ENCODE assay signal across 27 cellular contexts in genomic region chr2:39514825-39515224, GRCh38.
"Had no signal": no experiment of that assay in that cellular context is flagged by ENCODE, and none has a peak within 500 bp of the region (broad histone marks: within the 10 kb centered on the region; RNA-seq: fewer than 3 reads in every experiment).

No MANE protein-coding gene starts in this region.

- H3K9me3 Mint-ChIP-seq: effector memory CD8-positive, alpha-beta T cell; naive thymus-derived CD8-positive, alpha-beta T cell; neural crest cell; stimulated activated effector memory CD8-positive, alpha-beta T cell treated with anti-CD3 and anti-CD28 coated beads, Interleukin-12 subunit alpha, Interleukin-12 subunit beta, amount 100 ng/mL, for 72 hours; stimulated activated naive CD8-positive, alpha-beta T cell treated with anti-CD3 and anti-CD28 coated beads, Interleukin-15, Interleukin-2, amounts not matched to agents 100 ng/mL and 50 ng/mL, for 24 hours had no signal

- H3K27ac Mint-ChIP-seq: effector memory CD8-positive, alpha-beta T cell had no signal

- H3K4me3 ChIP-seq: pancreas, prostate gland, suprapubic skin, tibial artery, upper lobe of right lung had no signal

- H3K4me3 Mint-ChIP-seq: activated naive CD8-positive, alpha-beta T cell; effector memory CD8-positive, alpha-beta T cell; naive thymus-derived CD8-positive, alpha-beta T cell; neural crest cell had no signal

- H3K27me3 Mint-ChIP-seq: activated naive CD8-positive, alpha-beta T cell; effector memory CD8-positive, alpha-beta T cell; naive thymus-derived CD8-positive, alpha-beta T cell; stimulated activated naive CD8-positive, alpha-beta T cell treated with anti-CD3 and anti-CD28 coated beads, Interleukin-15, Interleukin-2, amounts not matched to agents 100 ng/mL and 50 ng/mL, for 24 hours had no signal

- H3K27me3 ChIP-seq: pancreas, suprapubic skin, tibial artery, upper lobe of right lung had no signal

- H3K27ac ChIP-seq: pancreas, suprapubic skin, VCaP had no signal

- DNase-seq: activated CD4-positive, alpha-beta T cell treated with anti-CD3 and anti-CD28 coated beads for 4 hours; activated CD4-positive, alpha-beta T cell treated with anti-CD3 and anti-CD28 coated beads, Interleukin-2, amount 50 U/mL, for 48 hours; activated CD8-positive, alpha-beta memory T cell treated with anti-CD3 and anti-CD28 coated beads for 24 hours; activated effector memory CD4-positive, alpha-beta T cell treated with Interleukin-2 at 50 U/mL for 16 hours; activated naive CD4-positive, alpha-beta T cell treated with Interleukin-2 at 50 U/mL for 16 hours; anterior cingulate cortex; effector memory CD8-positive, alpha-beta T cell; foreskin fibroblast; head of caudate nucleus; mammary epithelial cell; midbrain; naive thymus-derived CD8-positive, alpha-beta T cell; nucleus accumbens; pancreas; stimulated activated CD4-positive, alpha-beta T cell treated with anti-CD3 and anti-CD28 coated beads, Interleukin-2, amount 100 ng/mL, for 48 hours; tibial artery; upper lobe of right lung had no signal

- H3K36me3 ChIP-seq: pancreas, prostate gland, suprapubic skin, tibial artery, upper lobe of right lung had no signal

- ATAC-seq: effector memory CD8-positive, alpha-beta T cell; esophagus mucosa; naive thymus-derived CD8-positive, alpha-beta T cell; pancreas; stimulated activated effector memory CD8-positive, alpha-beta T cell treated with anti-CD3 and anti-CD28 coated beads, Interleukin-12 subunit alpha, Interleukin-12 subunit beta, amount 100 ng/mL, for 72 hours; upper lobe of right lung had no signal

- H3K9me3 ChIP-seq: pancreas, prostate gland, suprapubic skin, tibial artery, upper lobe of right lung had no signal

- FAIRE-seq: bronchial epithelial cell, colon, pancreas had no signal

- H3K4me1 ChIP-seq: prostate gland, suprapubic skin had no signal
